In the genomic region with DNA sequence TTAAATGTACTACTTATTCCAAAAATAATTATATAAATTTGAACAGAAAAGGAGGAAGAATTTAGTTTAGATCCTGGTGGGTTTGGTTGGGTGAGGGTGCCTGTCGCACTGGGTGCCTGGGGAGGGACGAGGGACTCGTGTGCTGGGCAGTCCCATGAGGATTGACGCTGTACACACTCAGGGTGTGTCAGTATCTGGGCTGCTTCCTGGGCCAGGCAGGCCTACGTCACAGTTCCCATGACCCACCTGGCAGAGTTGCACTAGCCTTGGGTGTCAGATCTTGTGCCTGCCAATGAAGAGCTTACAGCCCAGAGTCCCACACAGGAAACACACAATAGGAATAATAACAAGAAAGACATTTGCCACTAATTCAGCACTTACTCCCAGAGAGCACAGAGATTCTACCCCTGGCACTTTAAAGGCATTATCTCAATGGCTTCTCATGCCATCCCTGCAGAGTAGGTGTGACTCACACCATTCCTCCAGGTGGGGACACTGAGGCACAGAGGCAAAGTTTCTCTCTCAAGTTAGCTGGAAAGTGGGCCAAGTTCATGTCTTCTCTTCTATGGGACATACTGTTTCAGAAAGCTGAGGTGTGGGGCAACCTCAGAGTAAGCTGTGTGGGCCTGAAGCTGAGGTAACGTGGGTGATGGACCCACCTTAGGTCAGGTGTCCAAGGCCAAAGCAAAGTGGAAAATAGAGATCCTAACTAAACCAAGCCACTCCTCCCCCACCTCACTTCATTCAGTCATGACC, we compare ENCODE assay signal across 8 cellular contexts. TPM values are rescaled to one million over a fixed set of nuclear protein-coding genes. Genes with fewer than 3 reads are reported as not detected.
DNase-seq lines count a peak whose midpoint lies in the region; ATAC-seq and TF ChIP-seq lines count a peak whose summit lies in the region.

No MANE protein-coding gene starts in this region.

- TF ChIP-seq POLR2A in adrenal gland (IDR thresholded peaks at IDR 0.05) (peak in 1 of 2 donors; percentile 58), testis (IDR thresholded peaks at IDR 0.05) (no peak)

- TF ChIP-seq CTCF in adrenal gland (IDR thresholded peaks at IDR 0.05) (no peak), testis (IDR thresholded peaks at IDR 0.05) (no peak)

- WGBS in adrenal gland, 4 donors: 30 to 69% (median 40%) methylated on average over 5 to 6 of the region's 6 CpGs
- WGBS in testis, 2 donors: 52 to 69% methylated on average over 6 of the region's 6 CpGs

- peaks cover 6% of the 10 kb centered on the region for H3K36me3 ChIP-seq in MG63
- no peaks in the 10 kb centered on the region for H3K36me3 ChIP-seq in adrenal gland (replicated peaks in 1 of 2)
- no peaks in the 10 kb centered on the region for H3K36me3 ChIP-seq in testis (ENCODE audit: low read depth, missing control alignments)

- no peaks in the 10 kb centered on the region for H3K9me3 ChIP-seq in MG63
- no peaks in the 10 kb centered on the region for H3K9me3 ChIP-seq in adrenal gland (replicated peaks in 1 of 3)
- no peaks in the 10 kb centered on the region for H3K9me3 ChIP-seq in testis

- H3K4me1 ChIP-seq in adrenal gland (replicated peaks in 1 of 2) (peaks cover 24 to 56% of the 10 kb centered on the region in 2 donors), testis (peaks cover 41% of the 10 kb centered on the region)

- DNase-seq in MG63: peak; percentile 36
- peak; percentile 85 to 95 (median 92) for DNase-seq in adrenal gland
- peak; percentile 58 for DNase-seq in testis
- no peak for DNase-seq in AML-193 (lab: John Stamatoyannopoulos, UW)
- no peak for DNase-seq in GF-D8 (lab: John Stamatoyannopoulos, UW)
- no peak for DNase-seq in T-helper 9 cell

- ATAC-seq in HG02840 (IDR thresholded peaks at IDR 0.05; ENCODE audit: low FRiP score, unreplicated experiment): no peak

- intact Hi-C loops in adrenal gland (cut with DNase I) (no loop called here), testis (cut with DNase I; ENCODE audit: low total_unique reads) (no loop called here)

- peak overlapping the region; percentile 22 to 100 (median 99) for H3K27ac ChIP-seq in adrenal gland
- H3K27ac ChIP-seq in layer of hippocampus (ENCODE audit: low read depth, low read length): peak overlapping the region; percentile 64
- peak overlapping the region; percentile 21 to 99 for H3K27ac ChIP-seq in testis

- no peak overlapping the region for H3K4me3 ChIP-seq in MG63
- no peak overlapping the region for H3K4me3 ChIP-seq in adrenal gland
- no peak overlapping the region for H3K4me3 ChIP-seq in testis

- H3K27me3 ChIP-seq in MG63 (no peaks in the 10 kb centered on the region), adrenal gland (no peaks in the 10 kb centered on the region), layer of hippocampus (ENCODE audit: control insufficient read depth, insufficient read depth, low read length) (no peaks in the 10 kb centered on the region), testis (no peaks in the 10 kb centered on the region)

RNA-seq across cellular contexts. Expression of a gene that starts 1.3 kb away (rescaled TPM):
- 4.9 TPM in 1 of 2 replicates, not detected in the other for total RNA-seq in MG63 (2014; rRNA removed; shearing (Covaris generic); ENCODE audit: low replicate concordance)
- total RNA-seq in adrenal gland (1 to 10 TPM in 6 of 8 donors, under 1 TPM in 2; 0.43 to 7.6 (median 2.3) TPM), testis (1 to 10 TPM; 5.5 to 6.4 TPM)
- polyA plus RNA-seq in adrenal gland (1 to 10 TPM; 2.4 to 3.8 (median 3.0) TPM), testis (ENCODE audit: insufficient read depth, low read depth, low replicate concordance) (10.9 TPM)

Comparison
In these comparisons a context has a peak if more than half of its experiments do, and no peak if none do; other contexts are left out.
1. DNase-seq: peak in MG63 (single experiment), adrenal gland (7 of 7) and testis (single experiment); none in AML-193 (0 of 2), GF-D8 (single experiment) and T-helper 9 cell (single experiment).
2. Peak in every context shown above with its lines, with median percentiles within 50 percentile points of each other: H3K27ac ChIP-seq.